2 cellular contexts compared by ENCODE assay signal in the genomic region with DNA sequence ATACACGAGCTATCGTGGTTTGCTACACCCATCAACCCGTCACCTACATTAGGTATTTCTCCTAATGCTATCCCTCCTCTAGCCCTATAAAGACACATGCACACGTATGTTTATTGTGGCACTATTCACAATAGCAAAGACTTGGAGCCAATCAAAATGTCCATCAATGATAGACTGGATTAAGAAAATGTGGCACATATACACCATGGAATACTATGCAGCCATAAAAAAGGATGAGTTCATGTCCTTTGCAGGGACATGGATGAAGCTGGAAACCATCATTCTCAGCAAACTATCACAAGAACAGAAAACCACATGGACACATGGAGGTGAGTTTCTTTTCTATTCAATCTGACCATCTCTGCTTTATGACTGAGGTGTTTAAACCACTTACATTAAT.
TF ChIP-seq lines count a peak whose summit lies in the region.

No MANE protein-coding gene starts in this region.

TF ChIP-seq in HEK293, 187 proteins besides CTCF, POLR2A, EP300 and RAD21:
- peak; percentile 94 for TF ChIP-seq ZNF146 (tag by site-specific recombination; IDR thresholded peaks at IDR 0.05)
- TF ChIP-seq, protein P1, sequence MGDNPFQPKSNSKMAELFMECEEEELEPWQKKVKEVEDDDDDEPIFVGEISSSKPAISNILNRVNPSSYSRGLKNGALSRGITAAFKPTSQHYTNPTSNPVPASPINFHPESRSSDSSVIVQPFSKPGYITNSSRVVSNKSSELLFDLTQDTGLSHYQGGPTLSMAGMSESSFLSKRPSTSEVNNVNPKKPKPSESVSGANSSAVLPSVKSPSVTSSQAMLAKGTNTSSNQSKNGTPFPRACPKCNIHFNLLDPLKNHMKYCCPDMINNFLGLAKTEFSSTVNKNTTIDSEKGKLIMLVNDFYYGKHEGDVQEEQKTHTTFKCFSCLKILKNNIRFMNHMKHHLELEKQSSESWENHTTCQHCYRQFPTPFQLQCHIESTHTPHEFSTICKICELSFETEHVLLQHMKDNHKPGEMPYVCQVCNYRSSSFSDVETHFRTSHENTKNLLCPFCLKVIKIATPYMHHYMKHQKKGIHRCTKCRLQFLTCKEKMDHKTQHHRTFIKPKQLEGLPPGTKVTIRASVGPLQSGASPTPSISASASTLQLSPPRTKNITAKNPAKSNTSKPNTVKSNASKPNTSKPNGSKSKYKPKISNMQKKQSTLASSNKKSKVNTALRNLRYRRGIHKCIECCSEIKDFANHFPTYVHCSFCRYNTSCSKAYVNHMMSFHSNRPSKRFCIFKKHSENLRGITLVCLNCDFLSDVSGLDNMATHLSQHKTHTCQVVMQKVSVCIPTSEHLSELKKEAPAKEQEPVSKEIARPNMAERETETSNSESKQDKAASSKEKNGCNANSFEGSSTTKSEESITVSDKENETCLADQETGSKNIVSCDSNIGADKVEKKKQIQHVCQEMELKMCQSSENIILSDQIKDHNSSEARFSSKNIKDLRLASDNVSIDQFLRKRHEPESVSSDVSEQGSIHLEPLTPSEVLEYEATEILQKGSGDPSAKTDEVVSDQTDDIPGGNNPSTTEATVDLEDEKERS (tag by site-specific recombination; IDR thresholded peaks at IDR 0.05): 0 out of 2 replicates have a peak, but pooled peaks have one; percentile 26
TF ChIP-seq in HEK293: peak in this region for 2; not testable (repeated sequence) for 185.

TF ChIP-seq in K562, 482 proteins besides CTCF, POLR2A, EP300 and RAD21:
- TF ChIP-seq ZNF146 (CRISPR knock-in tag; IDR thresholded peaks at IDR 0.05; ENCODE audit: unreplicated experiment) (peak; percentile 73), RBM25 (IDR thresholded peaks at IDR 0.05; ENCODE audit: low read depth, low read length, severe bottlenecking) (peak; percentile 42)
